Comparison of ENCODE assay signal across 13 cellular contexts in genomic region chr10:77669892-77670291, GRCh38. TPM values are rescaled to one million over a fixed set of nuclear protein-coding genes. Genes with fewer than 3 reads are reported as not detected.
"Had no signal": no experiment of that assay in that cellular context is flagged by ENCODE, and none has a peak within 500 bp of the region (broad histone marks: within the 10 kb centered on the region; RNA-seq: fewer than 3 reads in every experiment).

No MANE protein-coding gene starts in this region.

- H3K27ac Mint-ChIP-seq: activated CD4-positive, alpha-beta memory T cell treated with anti-CD3 and anti-CD28 coated beads for 36 hours; activated naive CD8-positive, alpha-beta T cell treated with anti-CD3 and anti-CD28 coated beads, Interleukin-2, amount 10 ng/mL, durations not matched to agents 7 days and 5 days had no signal

- H3K9me3 Mint-ChIP-seq: activated CD4-positive, alpha-beta memory T cell treated with anti-CD3 and anti-CD28 coated beads for 36 hours; activated naive CD8-positive, alpha-beta T cell treated with anti-CD3 and anti-CD28 coated beads, Interleukin-2, amount 10 ng/mL, durations not matched to agents 7 days and 5 days; activated T-cell treated with anti-CD3 and anti-CD28 coated beads, Interleukin-2, amount 50 U/mL, for 72 hours had no signal

- H3K36me3 Mint-ChIP-seq: activated CD4-positive, alpha-beta memory T cell treated with anti-CD3 and anti-CD28 coated beads for 36 hours; activated naive CD8-positive, alpha-beta T cell treated with anti-CD3 and anti-CD28 coated beads, Interleukin-2, amount 10 ng/mL, durations not matched to agents 7 days and 5 days had no signal

- ATAC-seq: activated T-cell treated with anti-CD3 and anti-CD28 coated beads, Interleukin-2, amount 50 U/mL, for 72 hours; lower lobe of right lung had no signal

- DNase-seq: activated CD4-positive, alpha-beta memory T cell treated with anti-CD3 and anti-CD28 coated beads for 36 hours; activated CD4-positive, alpha-beta T cell treated with anti-CD3 and anti-CD28 coated beads for 1 hour; activated naive CD8-positive, alpha-beta T cell treated with anti-CD3 and anti-CD28 coated beads, Interleukin-2, amount 10 ng/mL, durations not matched to agents 7 days and 5 days; activated T-cell treated with anti-CD3 and anti-CD28 coated beads, Interleukin-2, amount 50 U/mL, for 72 hours; aorta; esophagus squamous epithelium; lower lobe of right lung; midbrain; T-helper 9 cell; tibial artery had no signal

- H3K4me3 Mint-ChIP-seq: activated CD4-positive, alpha-beta memory T cell treated with anti-CD3 and anti-CD28 coated beads for 36 hours; activated naive CD8-positive, alpha-beta T cell treated with anti-CD3 and anti-CD28 coated beads, Interleukin-2, amount 10 ng/mL, durations not matched to agents 7 days and 5 days; activated T-cell treated with anti-CD3 and anti-CD28 coated beads, Interleukin-2, amount 50 U/mL, for 72 hours had no signal

- H3K4me3 ChIP-seq: cardiac muscle cell, esophagus squamous epithelium, hepatocyte, lower lobe of right lung, skin epidermis, tibial artery had no signal

RNA-seq across cellular contexts. Expression of gene KCNMA1, which starts 32.3 kb away (rescaled TPM):
- total RNA-seq: activated CD4-positive, alpha-beta memory T cell treated with anti-CD3 and anti-CD28 coated beads for 36 hours had no signal
